8 cellular contexts compared by ENCODE assay signal in genomic region chr16:1492923-1493745, GRCh38. TPM values are rescaled to one million over a fixed set of nuclear protein-coding genes. Genes with fewer than 3 reads are reported as not detected.
A peak's percentile ranks its signal among the peaks of the same experiment; 100 is the strongest.
DNase-seq lines count a peak whose midpoint lies in the region; ATAC-seq, FAIRE-seq and TF ChIP-seq lines count a peak whose summit lies in the region.

TSS of gene TELO2 (plus strand) at chr16:1493360. CDS start at chr16:1494282, 922 bp downstream.

- intact Hi-C loops in activated CD4-positive, alpha-beta T cell treated with anti-CD3 and anti-CD28 coated beads for 36 hours (cut with DNase I, micrococcal nuclease) = loop anchor here (1.0 to 5.0 kb wide), 18 partner anchors 18 to 774 kb away; partner anchors contain the start of genes CLCN7 (in 2 of the 2), CRAMP1 (in 1 of the 2), FAHD1 (in 1 of the 2) and GNPTG (in 1 of the 2)

- H3K36me3 Mint-ChIP-seq in activated CD4-positive, alpha-beta T cell treated with anti-CD3 and anti-CD28 coated beads for 36 hours (ENCODE audit: low read depth) = peaks cover 15% of the 10 kb centered on the region

- FAIRE-seq in GM12891 (lab: Jason Lieb, UNC) = peak; percentile 97

- POLR2A ChIA-PET in activated CD4-positive, alpha-beta T cell treated with anti-CD3 and anti-CD28 coated beads for 36 hours (lab: Charles Lee) = interaction anchor here (0.6 to 0.8 kb wide), 2 partner anchors 17 to 73 kb away, joined by 3 to 8 read pairs; partner anchors contain the start of gene UQCC4

- H3K36me3 ChIP-seq in kidney epithelial cell (ENCODE audit: control insufficient read depth, insufficient read depth, low read length) = no peaks in the 10 kb centered on the region

- no peak for TF ChIP-seq CTCF in kidney epithelial cell (IDR thresholded peaks at IDR 0.05; ENCODE audit: insufficient read depth, low read length, poor library complexity, severe bottlenecking)

- no peaks in the 10 kb centered on the region for H3K27me3 Mint-ChIP-seq in activated CD4-positive, alpha-beta T cell treated with anti-CD3 and anti-CD28 coated beads for 36 hours

- peak; percentile 62 for TF ChIP-seq POLR2A in GM12891 (IDR thresholded peaks at IDR 0.05; ENCODE audit: low read depth, low read length)

- H3K4me3 Mint-ChIP-seq in activated CD4-positive, alpha-beta T cell treated with anti-CD3 and anti-CD28 coated beads for 36 hours = peak within 1 kb of the TSS; percentile 92

- peak; percentile 97 for DNase-seq in GM12891 (ENCODE audit: insufficient read length, low spot score)
- DNase-seq in NCI-H2227 (lab: John Stamatoyannopoulos, UW; ENCODE audit: unreplicated experiment) = peak; percentile 91
- DNase-seq in activated CD4-positive, alpha-beta T cell treated with anti-CD3 and anti-CD28 coated beads for 36 hours = peak; percentile 94
- DNase-seq in cerebellum (ENCODE audit: low spot score) = peak; percentile 98
- DNase-seq in kidney epithelial cell (ENCODE audit: low read depth) = no peak
- peak; percentile 79 to 87 for DNase-seq in stimulated activated CD4-positive, alpha-beta T cell treated with anti-CD3 and anti-CD28 coated beads, Interleukin-15, amount 100 ng/mL, for 1 hour (ENCODE audit: low read depth in 1 of 2, low spot score in 1 of 2)

- H3K4me3 ChIP-seq in kidney epithelial cell (ENCODE audit: low read depth, low read length) = peak within 1 kb of the TSS; percentile 85

- H3K9me3 Mint-ChIP-seq in activated CD4-positive, alpha-beta T cell treated with anti-CD3 and anti-CD28 coated beads for 36 hours (ENCODE audit: low read depth) = no peaks in the 10 kb centered on the region

- no peaks in the 10 kb centered on the region for H3K27me3 ChIP-seq in kidney epithelial cell (ENCODE audit: control insufficient read depth, insufficient read depth, low read length)

- peak within 1 kb of the TSS; percentile 97 for H3K27ac Mint-ChIP-seq in activated CD4-positive, alpha-beta T cell treated with anti-CD3 and anti-CD28 coated beads for 36 hours

- CTCF ChIA-PET in activated CD4-positive, alpha-beta T cell treated with anti-CD3 and anti-CD28 coated beads for 36 hours (lab: Charles Lee) = interaction anchor here (0.5 to 1.0 kb wide), 4 partner anchors 18 to 520 kb away, joined by 3 to 4 read pairs (median 3); partner anchors contain the start of genes NUBP2 and SPSB3

- H3K4me1 Mint-ChIP-seq in activated CD4-positive, alpha-beta T cell treated with anti-CD3 and anti-CD28 coated beads for 36 hours = peaks cover 15% of the 10 kb centered on the region

- ATAC-seq in HG02970 (IDR thresholded peaks at IDR 0.05; ENCODE audit: low FRiP score, unreplicated experiment) (peak; percentile 64), HG03108 (IDR thresholded peaks at IDR 0.05; ENCODE audit: unreplicated experiment) (no peak)
- ATAC-seq in activated CD4-positive, alpha-beta T cell treated with anti-CD3 and anti-CD28 coated beads for 36 hours = peak; percentile 89

TF ChIP-seq in GM12891, 5 proteins besides CTCF, POLR2A, EP300 and RAD21:
- no peak for TF ChIP-seq POU2F2 (IDR thresholded peaks at IDR 0.05; ENCODE audit: low read depth, low read length)
- TF ChIP-seq PAX5 (IDR thresholded peaks at IDR 0.05; ENCODE audit: insufficient read depth, low read length, severe bottlenecking) = no peak
- peak; percentile 26; the same call in 1 of the 2 replicates for TF ChIP-seq POLR2AphosphoS5 (IDR thresholded peaks at IDR 0.05; ENCODE audit: low read depth, low read length)
- TF ChIP-seq SPI1 (IDR thresholded peaks at IDR 0.05; ENCODE audit: low read depth, low read length) = no peak
- TF ChIP-seq TAF1 (IDR thresholded peaks at IDR 0.05; ENCODE audit: low read depth, low read length) = peak; percentile 52; the same call in 1 of the 2 replicates

RNA-seq across cellular contexts. Expression of gene TELO2, which starts in this region (rescaled TPM):
- polyA plus RNA-seq in GM12891 (2012; ENCODE audit: low read depth, missing spikeins) = 22.3 TPM
- 10 to 100 TPM; 48.1 to 60.0 TPM for total RNA-seq in activated CD4-positive, alpha-beta T cell treated with anti-CD3 and anti-CD28 coated beads for 36 hours
- 17.7 TPM for total RNA-seq in cerebellum
- 23.1 and 28.1 TPM in 2 replicates for total RNA-seq in kidney epithelial cell
